ENCODE assay signal across 9 cellular contexts in genomic region chrX:15158736-15159406, GRCh38.
DNase-seq lines count a peak whose midpoint lies in the region; ATAC-seq lines count a peak whose summit lies in the region.
"Had no signal": no experiment of that assay in that cellular context is flagged by ENCODE, and none has a peak within 500 bp of the region (broad histone marks: within the 10 kb centered on the region; RNA-seq: fewer than 3 reads in every experiment).

No MANE protein-coding gene starts in this region.

- peaks cover 2% of the 10 kb centered on the region for H3K36me3 Mint-ChIP-seq in effector memory CD8-positive, alpha-beta T cell (ENCODE audit: insufficient read depth)

- H3K27me3 Mint-ChIP-seq in effector memory CD8-positive, alpha-beta T cell = no peaks in the 10 kb centered on the region

- ATAC-seq in GM18511 (IDR thresholded peaks at IDR 0.05; ENCODE audit: unreplicated experiment) (peak; percentile 70), GM21619 (IDR thresholded peaks at IDR 0.05; ENCODE audit: unreplicated experiment) (peak; percentile 65), left cardiac atrium (no peak)
- ATAC-seq in effector memory CD8-positive, alpha-beta T cell (replicated peaks) = peak; percentile 83

- DNase-seq in HT1080 (ENCODE audit: low read depth) (peak; percentile 57), NCI-H82 treated with DMSO at 0.1 percent for 48 hours (lab: John Stamatoyannopoulos, UW; ENCODE audit: unreplicated experiment) (no peak), NCI-H146 treated with DMSO at 0.1 percent for 48 hours (lab: John Stamatoyannopoulos, UW; ENCODE audit: unreplicated experiment) (no peak), NCI-H1417 (lab: John Stamatoyannopoulos, UW) (no peak), left cardiac atrium (no peak)
- no peak for DNase-seq in effector memory CD8-positive, alpha-beta T cell
- DNase-seq: NCI-H1105 had no signal

- H3K4me3 Mint-ChIP-seq in effector memory CD8-positive, alpha-beta T cell = peak overlapping the region; percentile 74 to 77

- no peaks in the 10 kb centered on the region for H3K9me3 Mint-ChIP-seq in effector memory CD8-positive, alpha-beta T cell

- peaks cover 7 to 19% of the 10 kb centered on the region in 2 donors for H3K4me1 Mint-ChIP-seq in effector memory CD8-positive, alpha-beta T cell (ENCODE audit: low read depth in 2 of 2)

- peak overlapping the region; percentile 88 to 89 for H3K27ac Mint-ChIP-seq in effector memory CD8-positive, alpha-beta T cell

- intact Hi-C loops in left cardiac atrium (cut with DNase I) = no loop called here

Comparison
In these comparisons a context has a peak if more than half of its experiments do, and no peak if none do; other contexts are left out.
1. ATAC-seq: peak in GM18511 (single experiment), GM21619 (single experiment) and effector memory CD8-positive, alpha-beta T cell (single experiment); none in left cardiac atrium (0 of 2).